8 cellular contexts compared by ENCODE assay signal in the genomic region with DNA sequence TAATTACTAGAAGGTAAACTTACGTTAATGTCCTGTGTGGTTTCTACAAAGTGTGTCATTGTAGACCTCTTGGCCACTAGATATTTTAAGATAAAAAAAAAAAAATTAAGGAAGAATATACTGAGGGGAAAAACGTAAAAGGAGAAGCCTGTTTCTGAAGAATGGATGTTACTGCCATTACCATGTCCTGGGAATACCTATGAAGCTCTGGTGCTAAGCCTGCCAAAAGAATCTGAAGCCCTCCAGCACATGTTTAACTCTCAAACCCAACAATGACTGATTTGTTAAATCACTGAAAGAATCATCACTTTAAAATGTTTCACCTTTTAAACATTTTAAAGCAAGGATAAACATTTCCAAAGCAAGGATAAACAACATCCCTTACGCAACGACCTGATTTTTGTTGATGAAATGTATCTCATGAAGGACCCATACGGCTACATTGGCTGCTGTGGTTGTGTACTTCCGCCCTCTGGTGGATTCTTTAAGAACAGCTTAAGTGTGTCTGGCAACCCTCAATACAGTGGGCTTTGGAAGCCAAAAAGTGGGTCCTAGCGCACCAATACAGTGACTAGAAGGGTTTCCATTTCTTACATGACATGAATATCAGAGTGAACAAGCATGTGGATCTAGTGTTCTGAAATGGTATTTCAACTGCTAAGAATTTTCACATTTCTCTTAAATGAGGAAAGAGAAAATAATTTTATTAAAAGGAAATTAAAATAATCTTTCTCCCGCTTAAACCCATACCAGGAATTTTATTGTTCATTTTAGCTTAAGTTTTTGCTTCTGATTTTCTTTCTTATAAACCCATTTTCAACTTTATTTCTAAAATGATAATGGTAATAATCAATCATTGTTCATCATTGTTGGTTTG.
DNase-seq lines count a peak whose midpoint lies in the region; ATAC-seq and TF ChIP-seq lines count a peak whose summit lies in the region.

No MANE protein-coding gene starts in this region.

- ATAC-seq in GM21447 (IDR thresholded peaks at IDR 0.05; ENCODE audit: unreplicated experiment) (peak; percentile 94), omental fat pad (ENCODE audit: low FRiP score) (peak; percentile 85)
- ATAC-seq in activated T-cell treated with anti-CD3 and anti-CD28 coated beads, Interleukin-2, amount 50 U/mL, for 72 hours (replicated peaks in 1 of 2), result peak; percentile 81 to 85

- peak; percentile 79 for DNase-seq in G401 (ENCODE audit: low spot score)
- peak; percentile 94 for DNase-seq in HT-29 (ENCODE audit: low spot score)
- DNase-seq in NOMO-1 treated with dmso at 0.1 percent for 144 hours (lab: John Stamatoyannopoulos, UW; ENCODE audit: unreplicated experiment), result peak; percentile 11
- peak; percentile 38 to 54 for DNase-seq in activated T-cell treated with anti-CD3 and anti-CD28 coated beads, Interleukin-2, amount 50 U/mL, for 72 hours
- DNase-seq in fibroblast of the conjunctiva (ENCODE audit: low read depth), result peak; percentile 70
- no peak for DNase-seq in omental fat pad (ENCODE audit: low spot score)
- DNase-seq in mesenteric fat pad (ENCODE audit: low spot score), result no peak

- no peak overlapping the region for H3K27ac Mint-ChIP-seq in activated T-cell treated with anti-CD3 and anti-CD28 coated beads, Interleukin-2, amount 50 U/mL, for 72 hours

- no peaks in the 10 kb centered on the region for H3K27me3 Mint-ChIP-seq in activated T-cell treated with anti-CD3 and anti-CD28 coated beads, Interleukin-2, amount 50 U/mL, for 72 hours (ENCODE audit: low read depth)

- H3K36me3 Mint-ChIP-seq in activated T-cell treated with anti-CD3 and anti-CD28 coated beads, Interleukin-2, amount 50 U/mL, for 72 hours (ENCODE audit: insufficient read depth in 2 of 2), result peaks cover 0 to 2% of the 10 kb centered on the region in 2 donors

- in situ Hi-C loops in G401 (cut with HindIII; ENCODE audit: low sequenced_read_pairs), result no loop called here

- no peaks in the 10 kb centered on the region for H3K9me3 Mint-ChIP-seq in activated T-cell treated with anti-CD3 and anti-CD28 coated beads, Interleukin-2, amount 50 U/mL, for 72 hours

- H3K4me1 Mint-ChIP-seq in activated T-cell treated with anti-CD3 and anti-CD28 coated beads, Interleukin-2, amount 50 U/mL, for 72 hours (ENCODE audit: low read depth), result no peaks in the 10 kb centered on the region

- no peak overlapping the region for H3K4me3 Mint-ChIP-seq in activated T-cell treated with anti-CD3 and anti-CD28 coated beads, Interleukin-2, amount 50 U/mL, for 72 hours

- TF ChIP-seq CTCF in omental fat pad (IDR thresholded peaks at IDR 0.05), result peak in 1 of 3 donors; percentile 61

Comparison
In these comparisons a context has a peak if more than half of its experiments do, and no peak if none do; other contexts are left out.
1. DNase-seq: peak in G401 (single experiment), HT-29 (single experiment), NOMO-1 treated with dmso at 0.1 percent for 144 hours (single experiment), activated T-cell treated with anti-CD3 and anti-CD28 coated beads, Interleukin-2, amount 50 U/mL, for 72 hours (2 of 2) and fibroblast of the conjunctiva (single experiment); none in omental fat pad (single experiment) and mesenteric fat pad (single experiment).
2. Peak in every context shown above with its lines, with median percentiles within 50 percentile points of each other: ATAC-seq.